8 cellular contexts compared by ENCODE assay signal in the genomic region with DNA sequence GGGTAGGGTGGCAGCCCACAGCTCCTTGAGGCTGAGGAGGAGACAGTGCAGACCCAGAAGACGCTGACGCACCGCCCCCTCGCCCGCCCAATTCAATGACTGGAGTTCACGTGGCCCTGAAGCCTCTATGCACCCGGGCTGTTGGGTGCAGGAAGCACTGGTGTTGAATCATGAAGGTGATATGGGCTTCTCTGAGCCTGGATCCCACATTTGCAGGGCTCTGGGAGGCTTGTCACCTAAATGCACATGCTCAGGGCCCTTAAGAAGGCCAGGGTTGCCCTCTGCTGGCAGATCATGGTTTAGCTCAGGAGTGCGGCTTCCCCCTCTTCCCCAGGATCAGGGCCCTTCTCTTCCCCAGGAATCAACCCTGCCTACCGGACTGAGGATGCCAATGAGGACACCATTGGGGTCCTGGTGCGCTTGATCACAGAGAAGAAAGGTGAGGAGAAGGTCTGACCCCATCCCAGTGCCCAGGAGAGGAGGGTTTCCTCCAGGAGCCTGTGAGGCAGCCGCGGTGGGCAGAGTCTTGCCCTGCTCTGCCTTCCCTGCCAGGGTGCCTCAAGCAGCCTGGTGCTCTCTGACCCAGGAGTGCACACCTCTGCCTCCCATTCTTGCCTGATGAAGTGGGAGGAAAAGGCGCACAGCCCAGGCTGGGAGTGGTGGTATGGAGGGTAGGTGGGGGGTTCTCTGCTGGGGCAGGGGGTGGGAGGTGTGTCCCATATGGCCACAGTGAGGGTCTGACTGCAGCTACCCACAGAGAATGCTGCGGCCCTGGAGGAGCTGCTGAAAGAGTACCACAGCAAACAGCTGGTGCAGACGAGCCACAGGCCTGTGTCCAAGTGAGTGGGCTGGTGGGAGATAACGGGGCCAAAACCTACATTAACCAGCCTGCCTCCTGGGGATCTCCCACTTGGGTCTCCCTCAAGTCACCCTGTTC.
DNase-seq lines count a peak whose midpoint lies in the region; ATAC-seq and TF ChIP-seq lines count a peak whose summit lies in the region.

No MANE protein-coding gene starts in this region.

- DNase-seq in AG08395 (ENCODE audit: low spot score) (peak; percentile 89), NCI-H2196 treated with DMSO at 0.1 percent for 48 hours (lab: John Stamatoyannopoulos, UW; ENCODE audit: unreplicated experiment) (peak; percentile 49), cerebellar cortex (ENCODE audit: low spot score) (peak; percentile 88), left kidney (ENCODE audit: low read depth, low spot score) (peak; percentile 89)
- DNase-seq in stimulated activated CD4-positive, alpha-beta T cell treated with anti-CD3 and anti-CD28 coated beads, Interleukin-4, amount 100 ng/mL, for 24 hours: peak; percentile 66

- peak; percentile 64 to 72 for ATAC-seq in activated CD4-positive, CD25-positive, alpha-beta regulatory T cell treated with anti-CD3 and anti-CD28 coated beads, Interleukin-2, amount 50 U/mL, for 24 hours
- ATAC-seq in HG03108 (IDR thresholded peaks at IDR 0.05; ENCODE audit: unreplicated experiment): no peak

- peak; percentile 4 for TF ChIP-seq POLR2A in GM18951 (IDR thresholded peaks at IDR 0.05; ENCODE audit: extremely low read depth, insufficient read depth, insufficient read length)

- in situ Hi-C loops in GM18951 (cut with MboI; ENCODE audit: low sequenced_read_pairs, unreplicated experiment): no loop called here
